ENCODE assay signal across 8 cellular contexts in genomic region chr6:116371384-116372209, GRCh38. TPM values are rescaled to one million over a fixed set of nuclear protein-coding genes. Genes with fewer than 3 reads are reported as not detected.
DNase-seq lines count a peak whose midpoint lies in the region; ATAC-seq lines count a peak whose summit lies in the region.

No MANE protein-coding gene starts in this region.

- DNase-seq in SW 1271 (lab: John Stamatoyannopoulos, UW): peak; percentile 57 to 72
- DNase-seq in T47D (ENCODE audit: low read depth in 1 of 2, low spot score in 1 of 2): peak; percentile 42 to 43
- peak; percentile 84 for DNase-seq in sciatic nerve (ENCODE audit: low spot score)
- no peak for DNase-seq in NCI-H187 (lab: John Stamatoyannopoulos, UW)

- peak overlapping the region; percentile 90 for H3K4me2 ChIP-seq in BLaER1

- peaks cover 19% of the 10 kb centered on the region for H3K4me1 ChIP-seq in BLaER1
- peaks cover 4% of the 10 kb centered on the region for H3K4me1 ChIP-seq in iPS-18a (ENCODE audit: control insufficient read depth, low read depth, low read length)

- intact Hi-C loops in sciatic nerve (cut with DNase I): no loop called here

- H3K27ac ChIP-seq in BLaER1: peak overlapping the region; percentile 73
- H3K27ac ChIP-seq in iPS-18a (ENCODE audit: low read length): peak overlapping the region; percentile 34

- H3K9ac ChIP-seq in BLaER1 (peak overlapping the region; percentile 81), iPS-18a (ENCODE audit: low read length) (peak overlapping the region; percentile 85)

- in situ Hi-C loops in T47D (cut with HindIII; ENCODE audit: low pct_unique_long_range_greater_than_20kb, low sequenced_read_pairs): no loop called here

- H3K36me3 ChIP-seq in BLaER1 (no peaks in the 10 kb centered on the region), iPS-18a (ENCODE audit: control insufficient read depth, low read depth, low read length) (no peaks in the 10 kb centered on the region)

- H3K4me3 ChIP-seq in BLaER1 (peak overlapping the region; percentile 77), iPS-18a (ENCODE audit: low read length) (peak overlapping the region; percentile 84)

- no peaks in the 10 kb centered on the region for H4K20me1 ChIP-seq in BLaER1

- H3K9me3 ChIP-seq in BLaER1: no peaks in the 10 kb centered on the region
- H3K9me3 ChIP-seq in iPS-18a (ENCODE audit: control insufficient read depth, low read depth, low read length): no peaks in the 10 kb centered on the region

- no peaks in the 10 kb centered on the region for H3K27me3 ChIP-seq in BLaER1
- H3K27me3 ChIP-seq in iPS-18a (ENCODE audit: control insufficient read depth, insufficient read depth, low read length): no peaks in the 10 kb centered on the region

- ATAC-seq in GM18907 (IDR thresholded peaks at IDR 0.05; ENCODE audit: unreplicated experiment): peak; percentile 8
- peak; percentile 11 for ATAC-seq in HG03175 (IDR thresholded peaks at IDR 0.05; ENCODE audit: unreplicated experiment)
- peak; percentile 81 for ATAC-seq in sciatic nerve

RNA-seq across cellular contexts. Expression of gene DSE, which starts 0.8 kb away (rescaled TPM):
- 82.7 TPM for total RNA-seq in sciatic nerve

Comparison
In these comparisons a context has a peak if more than half of its experiments do, and no peak if none do; other contexts are left out.
1. ATAC-seq: peak in every context shown above with its lines; median percentile 81 in sciatic nerve; 11 in HG03175; 8 in GM18907.
2. DNase-seq: peak in SW 1271 (2 of 2), T47D (2 of 2) and sciatic nerve (single experiment); none in NCI-H187 (0 of 2).